Comparison of ENCODE assay signal across 9 cellular contexts in genomic region chr2:20524412-20525040, GRCh38.
A peak's percentile ranks its signal among the peaks of the same experiment; 100 is the strongest.
DNase-seq lines count a peak whose midpoint lies in the region; ATAC-seq, FAIRE-seq and TF ChIP-seq lines count a peak whose summit lies in the region.
"Had no signal": no experiment of that assay in that cellular context is flagged by ENCODE, and none has a peak within 500 bp of the region (broad histone marks: within the 10 kb centered on the region; RNA-seq: fewer than 3 reads in every experiment).

No MANE protein-coding gene starts in this region.

- no peak for TF ChIP-seq CTCF in progenitor cell of endocrine pancreas (IDR thresholded peaks at IDR 0.05; ENCODE audit: unreplicated experiment)

- peaks cover 7% of the 10 kb centered on the region for H3K27me3 Mint-ChIP-seq in progenitor cell of endocrine pancreas

- FAIRE-seq in urothelium cell line (lab: Jason Lieb, UNC): no peak
- FAIRE-seq: A204.1 had no signal

- peak overlapping the region; percentile 11 for H3K27ac Mint-ChIP-seq in progenitor cell of endocrine pancreas

- DNase-seq in NCI-H2107 treated with DMSO at 0.1 percent for 48 hours (lab: John Stamatoyannopoulos, UW; ENCODE audit: unreplicated experiment) (peak; percentile 19), NCI-H2107 (lab: John Stamatoyannopoulos, UW) (no peak), progenitor cell of endocrine pancreas (ENCODE audit: low spot score, unreplicated experiment) (no peak), NCI-H774 (lab: John Stamatoyannopoulos, UW) (no peak), DMS79 (lab: John Stamatoyannopoulos, UW) (no peak), urothelium cell line (ENCODE audit: low spot score) (no peak)

- no peaks in the 10 kb centered on the region for H3K9me3 Mint-ChIP-seq in progenitor cell of endocrine pancreas (ENCODE audit: low read depth)

- H3K4me1 Mint-ChIP-seq in progenitor cell of endocrine pancreas (ENCODE audit: low read depth): peaks cover 12% of the 10 kb centered on the region

- H3K4me3 Mint-ChIP-seq in progenitor cell of endocrine pancreas (ENCODE audit: low read depth): no peak overlapping the region

- no peaks in the 10 kb centered on the region for H3K36me3 Mint-ChIP-seq in progenitor cell of endocrine pancreas (ENCODE audit: insufficient read depth)

- peak; percentile 65 for ATAC-seq in HG03280 (IDR thresholded peaks at IDR 0.05; ENCODE audit: unreplicated experiment)
- peak; percentile 24 for ATAC-seq in esophagus mucosa
